ENCODE assay signal across 8 cellular contexts in the genomic region with DNA sequence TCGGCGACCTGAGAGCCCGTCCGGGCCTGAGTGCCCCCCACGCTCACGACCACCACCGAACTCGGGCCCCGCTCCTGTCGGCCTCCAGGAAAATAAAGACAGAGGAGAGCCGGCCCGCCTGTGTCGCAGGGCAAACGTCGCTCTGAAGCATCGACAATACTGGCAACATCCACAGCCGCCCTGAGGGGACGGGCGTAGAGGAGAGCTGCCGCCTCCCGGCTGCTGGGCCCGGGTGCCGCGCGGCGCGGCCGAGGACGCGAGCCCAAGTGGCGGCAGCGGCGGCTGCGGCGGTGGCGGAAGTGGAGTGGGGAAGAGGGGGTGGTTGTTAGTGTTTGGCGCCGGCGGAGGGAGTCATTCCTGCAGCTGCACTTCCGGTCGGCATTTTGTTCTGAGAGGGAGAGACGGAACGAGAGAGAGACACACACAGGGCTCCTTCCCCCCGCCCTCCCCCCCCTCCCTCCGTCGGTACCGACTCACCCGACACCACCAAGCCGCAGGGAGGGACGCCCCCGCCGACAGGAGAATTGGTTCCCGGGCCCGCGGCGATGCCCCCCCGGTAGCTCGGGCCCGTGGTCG. TPM values are rescaled to one million over a fixed set of nuclear protein-coding genes. Genes with fewer than 3 reads are reported as not detected.
DNase-seq lines count a peak whose midpoint lies in the region; ATAC-seq and TF ChIP-seq lines count a peak whose summit lies in the region.

A gene with protein sequence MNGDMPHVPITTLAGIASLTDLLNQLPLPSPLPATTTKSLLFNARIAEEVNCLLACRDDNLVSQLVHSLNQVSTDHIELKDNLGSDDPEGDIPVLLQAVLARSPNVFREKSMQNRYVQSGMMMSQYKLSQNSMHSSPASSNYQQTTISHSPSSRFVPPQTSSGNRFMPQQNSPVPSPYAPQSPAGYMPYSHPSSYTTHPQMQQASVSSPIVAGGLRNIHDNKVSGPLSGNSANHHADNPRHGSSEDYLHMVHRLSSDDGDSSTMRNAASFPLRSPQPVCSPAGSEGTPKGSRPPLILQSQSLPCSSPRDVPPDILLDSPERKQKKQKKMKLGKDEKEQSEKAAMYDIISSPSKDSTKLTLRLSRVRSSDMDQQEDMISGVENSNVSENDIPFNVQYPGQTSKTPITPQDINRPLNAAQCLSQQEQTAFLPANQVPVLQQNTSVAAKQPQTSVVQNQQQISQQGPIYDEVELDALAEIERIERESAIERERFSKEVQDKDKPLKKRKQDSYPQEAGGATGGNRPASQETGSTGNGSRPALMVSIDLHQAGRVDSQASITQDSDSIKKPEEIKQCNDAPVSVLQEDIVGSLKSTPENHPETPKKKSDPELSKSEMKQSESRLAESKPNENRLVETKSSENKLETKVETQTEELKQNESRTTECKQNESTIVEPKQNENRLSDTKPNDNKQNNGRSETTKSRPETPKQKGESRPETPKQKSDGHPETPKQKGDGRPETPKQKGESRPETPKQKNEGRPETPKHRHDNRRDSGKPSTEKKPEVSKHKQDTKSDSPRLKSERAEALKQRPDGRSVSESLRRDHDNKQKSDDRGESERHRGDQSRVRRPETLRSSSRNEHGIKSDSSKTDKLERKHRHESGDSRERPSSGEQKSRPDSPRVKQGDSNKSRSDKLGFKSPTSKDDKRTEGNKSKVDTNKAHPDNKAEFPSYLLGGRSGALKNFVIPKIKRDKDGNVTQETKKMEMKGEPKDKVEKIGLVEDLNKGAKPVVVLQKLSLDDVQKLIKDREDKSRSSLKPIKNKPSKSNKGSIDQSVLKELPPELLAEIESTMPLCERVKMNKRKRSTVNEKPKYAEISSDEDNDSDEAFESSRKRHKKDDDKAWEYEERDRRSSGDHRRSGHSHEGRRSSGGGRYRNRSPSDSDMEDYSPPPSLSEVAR (N-terminal part only) (plus strand): TSS at position 381 of the 576 bp plus-strand sequence. CDS start 76,928 bp downstream, outside the sequence.

- no peak for TF ChIP-seq CTCF in GM20000 (IDR thresholded peaks at IDR 0.05; ENCODE audit: extremely low read depth, missing control alignments)

- no peaks in the 10 kb centered on the region for H3K9me3 Mint-ChIP-seq in CD8-positive, alpha-beta memory T cell
- H3K9me3 Mint-ChIP-seq in memory B cell = no peaks in the 10 kb centered on the region

- peak within 1 kb of the TSS; percentile 97 for H3K27ac ChIP-seq in CD8-positive, alpha-beta memory T cell (ENCODE audit: low read depth, low read length)
- H3K27ac ChIP-seq in effector memory CD4-positive, alpha-beta T cell (ENCODE audit: insufficient read depth, low read length, poor library complexity, severe bottlenecking) = peak within 1 kb of the TSS; percentile 94

- peak within 1 kb of the TSS; percentile 75 for H3K4me3 ChIP-seq in CD8-positive, alpha-beta memory T cell (ENCODE audit: low read length)
- H3K4me3 ChIP-seq in effector memory CD4-positive, alpha-beta T cell (ENCODE audit: insufficient read depth, low read depth, low read length, poor library complexity, severe bottlenecking) = peak within 1 kb of the TSS; percentile 99

- no peaks in the 10 kb centered on the region for H3K27me3 ChIP-seq in CD8-positive, alpha-beta memory T cell (ENCODE audit: insufficient read depth, low read length, poor library complexity, severe bottlenecking)
- no peaks in the 10 kb centered on the region for H3K27me3 ChIP-seq in effector memory CD4-positive, alpha-beta T cell (replicated peaks; ENCODE audit: control insufficient read depth, insufficient read depth, low read length, poor library complexity, severe bottlenecking)

- ATAC-seq in memory B cell (ENCODE audit: low read depth) = peak; percentile 66

- H3K27ac Mint-ChIP-seq in CD8-positive, alpha-beta memory T cell = peak within 1 kb of the TSS; percentile 94 to 99 (median 98)
- H3K27ac Mint-ChIP-seq in memory B cell = peak within 1 kb of the TSS; percentile 95

- POLR2A ChIA-PET in CD8-positive, alpha-beta memory T cell (lab: Charles Lee) = interaction anchor here (0.5 to 2.0 kb wide), 11 partner anchors 8 to 1961 kb away, joined by 3 to 7 read pairs (median 4); a partner anchor contains a TSS

- H3K36me3 ChIP-seq in CD8-positive, alpha-beta memory T cell (ENCODE audit: insufficient read depth, low read length) = no peaks in the 10 kb centered on the region
- H3K36me3 ChIP-seq in effector memory CD4-positive, alpha-beta T cell (ENCODE audit: control insufficient read depth, insufficient read depth, low read length) = no peaks in the 10 kb centered on the region

- no peaks in the 10 kb centered on the region for H3K27me3 Mint-ChIP-seq in CD8-positive, alpha-beta memory T cell
- H3K27me3 Mint-ChIP-seq in memory B cell = no peaks in the 10 kb centered on the region

- H3K36me3 Mint-ChIP-seq in CD8-positive, alpha-beta memory T cell = peaks cover 0 to 31% (median 0%) of the 10 kb centered on the region in 3 donors
- no peaks in the 10 kb centered on the region for H3K36me3 Mint-ChIP-seq in memory B cell

- H3K9me3 ChIP-seq in CD8-positive, alpha-beta memory T cell (ENCODE audit: low read length) = no peaks in the 10 kb centered on the region
- no peaks in the 10 kb centered on the region for H3K9me3 ChIP-seq in effector memory CD4-positive, alpha-beta T cell (ENCODE audit: control insufficient read depth, low read length)

- peaks cover 57 to 74% (median 70%) of the 10 kb centered on the region in 3 donors for H3K4me1 Mint-ChIP-seq in CD8-positive, alpha-beta memory T cell
- peaks cover 27% of the 10 kb centered on the region for H3K4me1 Mint-ChIP-seq in memory B cell

- CTCF ChIA-PET in CD8-positive, alpha-beta memory T cell (lab: Charles Lee) = interaction anchor here (1.3 to 2.2 kb wide), 7 partner anchors 9 to 147 kb away, joined by 3 to 6 read pairs (median 4); no protein-coding TSS in a partner anchor

- peaks cover 46% of the 10 kb centered on the region for H3K4me1 ChIP-seq in CD8-positive, alpha-beta memory T cell (ENCODE audit: insufficient read depth, low read length)
- peaks cover 24% of the 10 kb centered on the region for H3K4me1 ChIP-seq in effector memory CD4-positive, alpha-beta T cell (ENCODE audit: control insufficient read depth, insufficient read depth, low read length, poor library complexity, severe bottlenecking)

- peak; percentile 83 to 94 (median 90) for DNase-seq in CD8-positive, alpha-beta memory T cell
- DNase-seq in GM20000 (ENCODE audit: low spot score) = peak; percentile 90
- DNase-seq in HS-5 (ENCODE audit: low read depth) = peak; percentile 90
- peak; percentile 40 for DNase-seq in NK-92 (lab: John Stamatoyannopoulos, UW; ENCODE audit: unreplicated experiment)
- peak; percentile 91 for DNase-seq in activated CD8-positive, alpha-beta memory T cell treated with anti-CD3 and anti-CD28 coated beads for 24 hours
- peak; percentile 84 to 87 (median 87) for DNase-seq in effector memory CD4-positive, alpha-beta T cell
- DNase-seq in memory B cell (ENCODE audit: low spot score in 2 of 2) = peak; percentile 77 to 82
- peak; percentile 80 for DNase-seq in stimulated activated CD8-positive, alpha-beta memory T cell treated with anti-CD3 and anti-CD28 coated beads, Interleukin-12 subunit alpha, Interleukin-12 subunit beta, amount 100 ng/mL, for 24 hours (ENCODE audit: extremely low read depth)

- peak within 1 kb of the TSS; percentile 93 to 98 (median 95) for H3K4me3 Mint-ChIP-seq in CD8-positive, alpha-beta memory T cell
- H3K4me3 Mint-ChIP-seq in memory B cell = peak within 1 kb of the TSS; percentile 85

RNA-seq across cellular contexts. Expression of the gene that starts here (rescaled TPM):
- total RNA-seq in CD8-positive, alpha-beta memory T cell = 10 to 100 TPM; 47.3 to 55.0 TPM
- 36.4 TPM for polyA plus RNA-seq in CD8-positive, alpha-beta memory T cell

Comparison
In these comparisons a context has a peak if more than half of its experiments do, and no peak if none do; other contexts are left out.
1. Peak in every context shown above with its lines: DNase-seq, ATAC-seq, H3K4me3 ChIP-seq and H3K27ac ChIP-seq.
2. DNase-seq: peak in every context shown above with its lines; median percentile 91 in activated CD8-positive, alpha-beta memory T cell treated with anti-CD3 and anti-CD28 coated beads for 24 hours; 90 in CD8-positive, alpha-beta memory T cell; 90 in GM20000; 90 in HS-5; 87 in effector memory CD4-positive, alpha-beta T cell; 80 in stimulated activated CD8-positive, alpha-beta memory T cell treated with anti-CD3 and anti-CD28 coated beads, Interleukin-12 subunit alpha, Interleukin-12 subunit beta, amount 100 ng/mL, for 24 hours; 80 in memory B cell; 40 in NK-92.